20 cellular contexts compared by ENCODE assay signal in genomic region chr22:11307996-11308395, GRCh38.
A peak's percentile ranks its signal among the peaks of the same experiment; 100 is the strongest.
DNase-seq lines count a peak whose midpoint lies in the region; ATAC-seq, FAIRE-seq and TF ChIP-seq lines count a peak whose summit lies in the region.
"Had no signal": no experiment of that assay in that cellular context is flagged by ENCODE, and none has a peak within 500 bp of the region (broad histone marks: within the 10 kb centered on the region; RNA-seq: fewer than 3 reads in every experiment).

No MANE protein-coding gene starts in this region.

- no peak for TF ChIP-seq CTCF in astrocyte (IDR thresholded peaks at IDR 0.05; ENCODE audit: insufficient read depth, low read depth, low read length)
- no peak for TF ChIP-seq CTCF in esophagus muscularis mucosa (IDR thresholded peaks at IDR 0.05)
- no peak for TF ChIP-seq CTCF in PC-9 (conservative IDR thresholded peaks at IDR 0.05)

- peaks cover 41% of the 10 kb centered on the region for H3K9me3 ChIP-seq in Karpas-422 (ENCODE audit: low read length)
- H3K9me3 ChIP-seq in astrocyte (ENCODE audit: insufficient read depth, low read depth, low read length), result peaks cover 11% of the 10 kb centered on the region
- H3K9me3 ChIP-seq in esophagus muscularis mucosa, result peaks cover 0 to 54% (median 30%) of the 10 kb centered on the region in 4 donors
- no peaks in the 10 kb centered on the region for H3K9me3 ChIP-seq in PC-9 (ENCODE audit: insufficient read depth, low read depth)

- no peaks in the 10 kb centered on the region for H3F3A ChIP-seq in PC-9 (ENCODE audit: insufficient read depth, low read depth)

- H3K9ac ChIP-seq in Karpas-422 (ENCODE audit: low read length) (no peak overlapping the region), astrocyte (ENCODE audit: low read length) (no peak overlapping the region)
- H3K9ac ChIP-seq: GM23248 had no signal

- H3K27me3 Mint-ChIP-seq in astrocyte (ENCODE audit: low read depth, unreplicated experiment), result no peaks in the 10 kb centered on the region
- H3K27me3 Mint-ChIP-seq: CD4-positive, alpha-beta memory T cell had no signal

- H4K20me1 ChIP-seq in Karpas-422 (ENCODE audit: insufficient read depth, low read depth, low read length) (no peaks in the 10 kb centered on the region), astrocyte (ENCODE audit: insufficient read depth, low read length) (no peaks in the 10 kb centered on the region), PC-9 (ENCODE audit: insufficient read depth) (no peaks in the 10 kb centered on the region)

- CTCF ChIA-PET in PC-9 (lab: Charles Lee), result no interaction called here

- TF ChIP-seq EP300 in esophagus muscularis mucosa (IDR thresholded peaks at IDR 0.05), result no peak

- no peaks in the 10 kb centered on the region for H3K4me1 ChIP-seq in Karpas-422 (ENCODE audit: low read length)
- no peaks in the 10 kb centered on the region for H3K4me1 ChIP-seq in astrocyte (ENCODE audit: insufficient read depth, low read length)
- no peaks in the 10 kb centered on the region for H3K4me1 ChIP-seq in esophagus muscularis mucosa
- H3K4me1 ChIP-seq in PC-9 (replicated peaks; ENCODE audit: insufficient read depth), result no peaks in the 10 kb centered on the region

- no peaks in the 10 kb centered on the region for H3K4me1 Mint-ChIP-seq in astrocyte (ENCODE audit: low read depth, unreplicated experiment)
- H3K4me1 Mint-ChIP-seq: CD4-positive, alpha-beta memory T cell had no signal

- H3K27ac ChIP-seq in Karpas-422 (ENCODE audit: low read length) (no peak overlapping the region), astrocyte (ENCODE audit: low read depth, low read length) (no peak overlapping the region), esophagus muscularis mucosa (replicated peaks in 1 of 4) (no peak overlapping the region), PC-9 (no peak overlapping the region)
- H3K27ac ChIP-seq: GM23248 had no signal

- no peak for ATAC-seq in HG02885 (IDR thresholded peaks at IDR 0.05; ENCODE audit: poor library complexity, unreplicated experiment)
- ATAC-seq: GM12878 had no signal

- H3K27ac Mint-ChIP-seq in astrocyte (ENCODE audit: unreplicated experiment), result peak overlapping the region; percentile 67
- H3K27ac Mint-ChIP-seq: CD4-positive, alpha-beta memory T cell had no signal

- no peaks in the 10 kb centered on the region for H3K27me3 ChIP-seq in Karpas-422 (ENCODE audit: low read length)
- H3K27me3 ChIP-seq in astrocyte (ENCODE audit: insufficient read depth, low read length), result no peaks in the 10 kb centered on the region
- no peaks in the 10 kb centered on the region for H3K27me3 ChIP-seq in esophagus muscularis mucosa
- H3K27me3 ChIP-seq in PC-9 (ENCODE audit: insufficient read depth, low read depth), result peaks cover 36% of the 10 kb centered on the region

- H3K4me3 ChIP-seq in Karpas-422 (ENCODE audit: low read length) (0 out of 2 replicates have a peak overlapping the region, but pooled peaks have one; percentile 3), astrocyte (ENCODE audit: insufficient read depth, low read depth, low read length) (no peak overlapping the region), esophagus muscularis mucosa (no peak overlapping the region), PC-9 (no peak overlapping the region)
- H3K4me3 ChIP-seq: GM12878, GM23248 had no signal

- FAIRE-seq in astrocyte (lab: Jason Lieb, UNC), result no peak
- FAIRE-seq: GM12878, GM19239, H1 had no signal

- H3K9me3 Mint-ChIP-seq in astrocyte (ENCODE audit: unreplicated experiment), result peaks cover 36% of the 10 kb centered on the region

- H3K36me3 Mint-ChIP-seq in astrocyte (ENCODE audit: low read depth, unreplicated experiment), result peaks cover 2% of the 10 kb centered on the region

- no TSS peak for BruUV-seq in PC-9 (replicated peaks; lab: Mats Ljungman, UMichigan)

- no peak overlapping the region for H3K4me2 ChIP-seq in Karpas-422 (ENCODE audit: low read depth, low read length, poor library complexity, severe bottlenecking)
- H3K4me2 ChIP-seq in astrocyte (ENCODE audit: low read length), result no peak overlapping the region
- no peak overlapping the region for H3K4me2 ChIP-seq in PC-9

- H3K79me2 ChIP-seq in Karpas-422 (ENCODE audit: low read length), result no peaks in the 10 kb centered on the region
- no peaks in the 10 kb centered on the region for H3K79me2 ChIP-seq in astrocyte (ENCODE audit: insufficient read depth, low read length)
- no peaks in the 10 kb centered on the region for H3K79me2 ChIP-seq in PC-9 (ENCODE audit: low read depth)

- H3K9me2 ChIP-seq in Karpas-422 (replicated peaks; ENCODE audit: insufficient read depth, low read length), result no peaks in the 10 kb centered on the region
- H3K9me2 ChIP-seq in PC-9 (ENCODE audit: insufficient read depth), result no peaks in the 10 kb centered on the region

- H2AFZ ChIP-seq in Karpas-422 (ENCODE audit: low read length), result no peak overlapping the region
- no peak overlapping the region for H2AFZ ChIP-seq in astrocyte (ENCODE audit: low read depth, low read length)
- no peak overlapping the region for H2AFZ ChIP-seq in PC-9
- H2AFZ ChIP-seq: GM23248 had no signal

- no peak for TF ChIP-seq POLR2A in esophagus muscularis mucosa (IDR thresholded peaks at IDR 0.05; ENCODE audit: low read depth)

- POLR2A ChIA-PET in PC-9 (lab: Charles Lee; ENCODE audit: unreplicated experiment), result no interaction called here

- H3K36me3 ChIP-seq in Karpas-422 (ENCODE audit: insufficient read depth, low read length) (no peaks in the 10 kb centered on the region), astrocyte (ENCODE audit: insufficient read depth, low read length) (no peaks in the 10 kb centered on the region), esophagus muscularis mucosa (no peaks in the 10 kb centered on the region), PC-9 (ENCODE audit: low read depth) (no peaks in the 10 kb centered on the region)

- DNase-seq in Karpas-422 (peak; percentile 36), astrocyte (ENCODE audit: low read depth) (no peak), esophagus muscularis mucosa (ENCODE audit: extremely low spot score) (peak; percentile 92), posterior vena cava (ENCODE audit: low spot score) (peak; percentile 82), DMS 273 treated with DMSO at 0.1 percent for 48 hours (lab: John Stamatoyannopoulos, UW) (no peak), PC-9 (no peak)
- DNase-seq: C1 segment of cervical spinal cord; Calu3; CD4-positive, alpha-beta memory T cell; COR-L47; DMS79; EL; GDM1; GM23248; H7; HCEC 1CT had no signal

- intact Hi-C loops in esophagus muscularis mucosa (cut with DNase I), result no loop called here
- intact Hi-C loops in posterior vena cava (cut with DNase I), result no loop called here
- intact Hi-C loops in PC-9 (cut with micrococcal nuclease; ENCODE audit: unreplicated experiment), result no loop called here

- 83% methylated on average over 16 of the region's 16 CpGs for WGBS in esophagus muscularis mucosa

- H3K4me3 Mint-ChIP-seq in astrocyte (ENCODE audit: unreplicated experiment), result no peak overlapping the region
- H3K4me3 Mint-ChIP-seq: CD4-positive, alpha-beta memory T cell had no signal

Comparison
In these comparisons a context has a peak if more than half of its experiments do, and no peak if none do; other contexts are left out.
1. DNase-seq: peak in Karpas-422 (single experiment), esophagus muscularis mucosa (single experiment) and posterior vena cava (single experiment); none in astrocyte (single experiment), DMS 273 treated with DMSO at 0.1 percent for 48 hours (single experiment) and PC-9 (0 of 2).